In genomic region chr1:247487057-247487456, GRCh38 we compare ENCODE assay signal across 9 cellular contexts. TPM values are rescaled to one million over a fixed set of nuclear protein-coding genes. Genes with fewer than 3 reads are reported as not detected.
DNase-seq lines count a peak whose midpoint lies in the region; ATAC-seq and TF ChIP-seq lines count a peak whose summit lies in the region.
"Had no signal": no experiment of that assay in that cellular context is flagged by ENCODE, and none has a peak within 500 bp of the region (broad histone marks: within the 10 kb centered on the region; RNA-seq: fewer than 3 reads in every experiment).

No MANE protein-coding gene starts in this region.

- no peaks in the 10 kb centered on the region for H3K9me3 Mint-ChIP-seq in neural crest cell

- TF ChIP-seq CTCF in Loucy (conservative IDR thresholded peaks at IDR 0.05; ENCODE audit: low read length) = peak; percentile 87
- peak; percentile 30 for TF ChIP-seq CTCF in WI38 (IDR thresholded peaks at IDR 0.05; ENCODE audit: low read depth, low read length)
- TF ChIP-seq CTCF in esophagus muscularis mucosa (IDR thresholded peaks at IDR 0.05) = peak; percentile 31 to 43 (median 37)
- peak; percentile 64 for TF ChIP-seq CTCF in neural crest cell (conservative IDR thresholded peaks at IDR 0.05)

- H3K9me3 ChIP-seq in Loucy (ENCODE audit: insufficient read depth, low read depth, low read length) (no peaks in the 10 kb centered on the region), esophagus muscularis mucosa (no peaks in the 10 kb centered on the region)

- H3K27me3 ChIP-seq in Loucy (ENCODE audit: insufficient read depth, low read length, poor library complexity, severe bottlenecking) = no peaks in the 10 kb centered on the region
- peaks cover 0 to 7% (median 0%) of the 10 kb centered on the region in 4 donors for H3K27me3 ChIP-seq in esophagus muscularis mucosa

- H3K4me3 Mint-ChIP-seq in neural crest cell = no peak overlapping the region

- no peaks in the 10 kb centered on the region for H3K9me2 ChIP-seq in Loucy (replicated peaks; ENCODE audit: low read depth, low read length)

- peaks cover 22% of the 10 kb centered on the region for H3K27me3 Mint-ChIP-seq in neural crest cell (ENCODE audit: low read depth)

- ATAC-seq in GM21619 (IDR thresholded peaks at IDR 0.05; ENCODE audit: unreplicated experiment) = peak; percentile 81
- no peak for ATAC-seq in HG03520 (IDR thresholded peaks at IDR 0.05; ENCODE audit: unreplicated experiment)

- TF ChIP-seq POLR2A in esophagus muscularis mucosa (IDR thresholded peaks at IDR 0.05; ENCODE audit: low read depth) = no peak

- H3K27ac ChIP-seq in esophagus muscularis mucosa (replicated peaks in 1 of 4) = no peak overlapping the region

- DNase-seq in activated naive CD4-positive, alpha-beta T cell treated with Interleukin-2 at 50 U/mL for 16 hours = peak; percentile 9
- no peak for DNase-seq in activated naive CD4-positive, alpha-beta T cell (lab: John Stamatoyannopoulos, UW)
- DNase-seq in esophagus muscularis mucosa (ENCODE audit: extremely low spot score) = no peak
- no peak for DNase-seq in neural crest cell (ENCODE audit: low read depth, low spot score)

- no peaks in the 10 kb centered on the region for H3F3A ChIP-seq in Loucy (ENCODE audit: low read depth)

- H3K36me3 Mint-ChIP-seq in neural crest cell (ENCODE audit: low read depth) = no peaks in the 10 kb centered on the region

- no peaks in the 10 kb centered on the region for H3K36me3 ChIP-seq in Loucy (ENCODE audit: insufficient read depth, low read length)
- H3K36me3 ChIP-seq in esophagus muscularis mucosa = no peaks in the 10 kb centered on the region

- H3K4me2 ChIP-seq in Loucy (ENCODE audit: low read depth, low read length, poor library complexity, severe bottlenecking) = no peak overlapping the region

- H3K27ac Mint-ChIP-seq in neural crest cell (ENCODE audit: unreplicated experiment) = no peak overlapping the region

- H3K79me2 ChIP-seq in Loucy (ENCODE audit: insufficient read depth, low read length) = no peaks in the 10 kb centered on the region

- intact Hi-C loops in esophagus muscularis mucosa (cut with DNase I) = loop anchor here (5.0 kb wide), 1 partner anchor 95 kb away; no protein-coding TSS in a partner anchor

- TF ChIP-seq EP300 in esophagus muscularis mucosa (IDR thresholded peaks at IDR 0.05) = no peak

- no peaks in the 10 kb centered on the region for H3K4me1 Mint-ChIP-seq in neural crest cell

- no peaks in the 10 kb centered on the region for H4K20me1 ChIP-seq in Loucy (ENCODE audit: insufficient read depth, low read length, poor library complexity, severe bottlenecking)

- no peaks in the 10 kb centered on the region for H3K4me1 ChIP-seq in Loucy (ENCODE audit: insufficient read depth, low read length, poor library complexity, severe bottlenecking)
- no peaks in the 10 kb centered on the region for H3K4me1 ChIP-seq in esophagus muscularis mucosa

- H2AFZ ChIP-seq in Loucy (ENCODE audit: low read length) = no peak overlapping the region

- H3K4me3 ChIP-seq in Loucy (ENCODE audit: low read length, poor library complexity, severe bottlenecking) (no peak overlapping the region), WI38 (ENCODE audit: low read depth, low read length) (no peak overlapping the region), esophagus muscularis mucosa (no peak overlapping the region)

- H3K9ac ChIP-seq in Loucy (ENCODE audit: low read depth, low read length, poor library complexity, severe bottlenecking) = no peak overlapping the region

RNA-seq across cellular contexts. Expression of gene OR2B11, which starts 29.2 kb away (rescaled TPM):
- total RNA-seq in esophagus muscularis mucosa (not detected), neural crest cell (not detected in 2 replicates)
- total RNA-seq: glomerular endothelial cell had no signal

RNA-seq across cellular contexts. Expression of gene OR2C3, which starts 49.2 kb away (rescaled TPM):
- total RNA-seq in esophagus muscularis mucosa (not detected), neural crest cell (not detected in 2 replicates)
- total RNA-seq: glomerular endothelial cell had no signal

Comparison
In these comparisons a context has a peak if more than half of its experiments do, and no peak if none do; other contexts are left out.
1. CTCF ChIP-seq: peak in every context shown above with its lines; median percentile 87 in Loucy; 64 in neural crest cell; 37 in esophagus muscularis mucosa; 30 in WI38.